ENCODE assay signal across 22 cellular contexts in genomic region chr5:141840295-141840812, GRCh38. TPM values are rescaled to one million over a fixed set of nuclear protein-coding genes. Genes with fewer than 3 reads are reported as not detected.
A peak's percentile ranks its signal among the peaks of the same experiment; 100 is the strongest.
DNase-seq lines count a peak whose midpoint lies in the region; ATAC-seq and TF ChIP-seq lines count a peak whose summit lies in the region.
"Had no signal": no experiment of that assay in that cellular context is flagged by ENCODE, and none has a peak within 500 bp of the region (broad histone marks: within the 10 kb centered on the region; RNA-seq: fewer than 3 reads in every experiment).

No MANE protein-coding gene starts in this region.

- H3K9me3 ChIP-seq in HEK293 (ENCODE audit: control insufficient read depth, insufficient read depth, low read depth, low read length) (no peaks in the 10 kb centered on the region), spleen (no peaks in the 10 kb centered on the region)
- H3K9me3 ChIP-seq: testis had no signal

- H3K4me1 ChIP-seq in HEK293 (ENCODE audit: control insufficient read depth, insufficient read depth, low read length) (no peaks in the 10 kb centered on the region), spleen (peaks cover 0 to 42% (median 14%) of the 10 kb centered on the region in 6 donors)

- ATAC-seq in left lobe of liver (peak; percentile 10), HG03565 (IDR thresholded peaks at IDR 0.05; ENCODE audit: unreplicated experiment) (no peak), GM19467 (IDR thresholded peaks at IDR 0.05; ENCODE audit: unreplicated experiment) (no peak)
- ATAC-seq: GM12878 had no signal

- H3K27ac ChIP-seq in HEK293 (ENCODE audit: extremely low read depth, low read depth, low read length) (no peak overlapping the region), spleen (no peak overlapping the region)
- H3K27ac ChIP-seq: RWPE1, testis had no signal

- intact Hi-C loops in spleen (cut with DNase I; ENCODE audit: low total_unique reads): no loop called here

- 72 to 87% (median 83%) methylated on average over 3 of the region's 3 CpGs for WGBS in spleen, 5 donors

- POLR2A ChIA-PET in HEK293 (lab: Yijun Ruan, JAX): no interaction called here

- TF ChIP-seq CTCF in HEK293 (tag by site-specific recombination; IDR thresholded peaks at IDR 0.05): no peak
- TF ChIP-seq CTCF in spleen (IDR thresholded peaks at IDR 0.05 in 8 of 11, conservative IDR thresholded peaks at IDR 0.05 in 3 of 11): no peak

- peak; percentile 25 for DNase-seq in RPMI8226
- no peak for DNase-seq in left lobe of liver (ENCODE audit: low spot score)
- peak; percentile 42 for DNase-seq in spleen
- DNase-seq in putamen (ENCODE audit: low spot score): no peak
- no peak for DNase-seq in COR-L47 (lab: John Stamatoyannopoulos, UW)
- DNase-seq: activated CD4-positive, alpha-beta memory T cell treated with anti-CD3 and anti-CD28 coated beads for 36 hours; activated naive CD4-positive, alpha-beta T cell treated with anti-CD3 and anti-CD28 coated beads, Interleukin-2, amount 50 U/mL, for 16 hours; activated T-cell treated with anti-CD3 and anti-CD28 coated beads, Interleukin-2, amount 50 U/mL, for 24 hours; cortex of kidney; GDM1; KBM-7; NCI-H1105; NCI-H2171; nucleus accumbens; stimulated activated CD4-positive, alpha-beta T cell treated with anti-CD3 and anti-CD28 coated beads, Interleukin-4, amount 100 ng/mL, for 1 hour; SW 1271; testis had no signal

- no peak for TF ChIP-seq POLR2A in spleen (IDR thresholded peaks at IDR 0.05)

- H3K36me3 ChIP-seq in HEK293 (ENCODE audit: control insufficient read depth in 2 of 2, insufficient read depth in 1 of 2, low read length in 2 of 2) (no peaks in the 10 kb centered on the region), spleen (no peaks in the 10 kb centered on the region)

- CTCF ChIA-PET in HEK293 (lab: Yijun Ruan, JAX): interaction anchor here (0.9 to 1.8 kb wide), 3 partner anchors 121 to 139 kb away, joined by 3 to 7 read pairs (median 3); partner anchors contain the start of gene RNF14

- H3K4me3 ChIP-seq in HEK293 (ENCODE audit: low read depth, low read length): no peak overlapping the region
- no peak overlapping the region for H3K4me3 ChIP-seq in spleen
- H3K4me3 ChIP-seq: GM12878, testis had no signal

- peaks cover 0 to 27% (median 0%) of the 10 kb centered on the region in 7 donors for H3K27me3 ChIP-seq in spleen (replicated peaks in 1 of 7)
- H3K27me3 ChIP-seq: testis had no signal

TF ChIP-seq in HEK293, 187 proteins besides CTCF, POLR2A, EP300 and RAD21:
- TF ChIP-seq ZNF10 (tag by site-specific recombination; IDR thresholded peaks at IDR 0.05) (no peak), ZNF394 (tag by site-specific recombination; IDR thresholded peaks at IDR 0.05; ENCODE audit: borderline replicate concordance) (no peak), ZIC2 (tag by site-specific recombination; IDR thresholded peaks at IDR 0.05) (peak; percentile 57), WT1 (tag by site-specific recombination; IDR thresholded peaks at IDR 0.05) (no peak), ZNF501 (tag by site-specific recombination; IDR thresholded peaks at IDR 0.05) (no peak), BCL11B (tag by site-specific recombination; IDR thresholded peaks at IDR 0.05; ENCODE audit: low read depth) (no peak), ZNF248 (tag by site-specific recombination; IDR thresholded peaks at IDR 0.05) (no peak), ZNF704 (tag by site-specific recombination; IDR thresholded peaks at IDR 0.05) (no peak), ZSCAN4 (tag by site-specific recombination; IDR thresholded peaks at IDR 0.05) (peak; percentile 82), ZNF664 (tag by site-specific recombination; IDR thresholded peaks at IDR 0.05) (peak; percentile 89), ZNF157 (tag by site-specific recombination; IDR thresholded peaks at IDR 0.05) (no peak)
- TF ChIP-seq, protein P1, sequence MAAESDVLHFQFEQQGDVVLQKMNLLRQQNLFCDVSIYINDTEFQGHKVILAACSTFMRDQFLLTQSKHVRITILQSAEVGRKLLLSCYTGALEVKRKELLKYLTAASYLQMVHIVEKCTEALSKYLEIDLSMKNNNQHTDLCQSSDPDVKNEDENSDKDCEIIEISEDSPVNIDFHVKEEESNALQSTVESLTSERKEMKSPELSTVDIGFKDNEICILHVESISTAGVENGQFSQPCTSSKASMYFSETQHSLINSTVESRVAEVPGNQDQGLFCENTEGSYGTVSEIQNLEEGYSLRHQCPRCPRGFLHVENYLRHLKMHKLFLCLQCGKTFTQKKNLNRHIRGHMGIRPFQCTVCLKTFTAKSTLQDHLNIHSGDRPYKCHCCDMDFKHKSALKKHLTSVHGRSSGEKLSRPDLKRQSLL (tag by site-specific recombination; IDR thresholded peaks at IDR 0.05): no peak

RNA-seq across cellular contexts. Expression of gene PCDH1, which starts 37.9 kb away (rescaled TPM):
- 33.2 TPM for total RNA-seq in left lobe of liver
- total RNA-seq in spleen: 10 to 100 TPM in 2 of 7 donors, 1 to 10 TPM in 5; 2.6 to 11.4 (median 7.4) TPM
- 1 to 10 TPM in 2 of 3 donors, under 1 TPM in 1; 0.30 to 2.2 (median 1.4) TPM for polyA plus RNA-seq in spleen
- total RNA-seq: activated CD4-positive, alpha-beta memory T cell treated with anti-CD3 and anti-CD28 coated beads for 36 hours had no signal

Comparison
In these comparisons a context has a peak if more than half of its experiments do, and no peak if none do; other contexts are left out.
1. DNase-seq: peak in RPMI8226 (single experiment) and spleen (single experiment); none in left lobe of liver (single experiment), putamen (single experiment) and COR-L47 (single experiment).